ENCODE assay signal across 10 cellular contexts in the genomic region with DNA sequence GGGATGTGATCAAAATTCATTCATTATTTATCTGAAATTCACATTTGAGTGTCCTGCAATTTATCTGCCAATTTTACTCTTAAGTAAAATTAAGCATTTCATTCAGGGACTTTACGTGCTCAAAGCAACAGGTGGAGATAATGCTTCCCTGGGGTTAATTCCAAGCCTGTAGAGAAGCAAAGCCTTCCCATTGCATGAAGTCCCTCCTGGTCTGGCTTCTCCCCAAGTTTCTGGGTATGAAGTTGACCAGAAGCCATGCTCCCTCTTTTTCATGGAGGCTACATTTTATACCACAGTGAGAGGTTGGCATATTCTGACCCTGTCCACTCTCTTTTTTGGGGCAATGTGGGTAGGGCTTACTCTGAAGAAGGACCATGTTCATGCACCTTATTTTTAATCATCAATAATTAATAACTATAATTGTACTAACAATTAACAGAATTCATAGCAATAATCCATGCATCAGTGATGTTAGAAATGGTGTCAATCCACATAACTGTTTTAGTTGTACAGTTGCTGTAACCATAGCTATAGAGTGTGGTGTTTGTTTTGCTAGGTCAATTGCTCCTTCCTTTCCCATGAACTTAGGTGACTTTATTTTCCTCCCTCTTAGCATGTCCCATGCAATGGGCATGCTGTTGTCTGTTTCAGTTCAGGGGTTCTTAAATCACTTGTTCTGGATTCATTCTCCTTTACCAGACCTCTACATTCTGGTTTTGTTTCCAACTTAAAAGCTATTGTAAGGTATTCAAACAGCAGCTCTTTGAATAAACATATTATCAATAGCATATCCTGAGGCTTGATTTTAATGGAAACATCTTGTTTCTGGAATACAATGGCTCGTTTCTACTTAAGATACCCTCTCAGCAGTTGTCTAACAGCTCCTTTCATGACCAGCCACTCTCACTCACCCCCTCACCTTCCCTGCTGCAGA. TPM values are rescaled to one million over a fixed set of nuclear protein-coding genes. Genes with fewer than 3 reads are reported as not detected.
A peak's percentile ranks its signal among the peaks of the same experiment; 100 is the strongest.
DNase-seq lines count a peak whose midpoint lies in the region; ATAC-seq and TF ChIP-seq lines count a peak whose summit lies in the region.
"Had no signal": no experiment of that assay in that cellular context is flagged by ENCODE, and none has a peak within 500 bp of the region (broad histone marks: within the 10 kb centered on the region; RNA-seq: fewer than 3 reads in every experiment).

No MANE protein-coding gene starts in this region.

- CTCF ChIA-PET in activated naive CD4-positive, alpha-beta T cell treated with anti-CD3 and anti-CD28 coated beads for 36 hours (lab: Charles Lee): interaction anchor here (1.0 to 1.1 kb wide), 2 partner anchors 59 to 73 kb away, joined by 4 to 6 read pairs; no protein-coding TSS in a partner anchor

- H3K27me3 ChIP-seq in lower lobe of right lung (ENCODE audit: low read depth): no peaks in the 10 kb centered on the region
- no peaks in the 10 kb centered on the region for H3K27me3 ChIP-seq in tibial artery

- H3K4me1 Mint-ChIP-seq in activated naive CD4-positive, alpha-beta T cell treated with anti-CD3 and anti-CD28 coated beads for 36 hours (ENCODE audit: low read depth): peaks cover 14% of the 10 kb centered on the region
- H3K4me1 Mint-ChIP-seq in central memory CD8-positive, alpha-beta T cell: peaks cover 15% of the 10 kb centered on the region

- peaks cover 29% of the 10 kb centered on the region for H3K27me3 Mint-ChIP-seq in activated naive CD4-positive, alpha-beta T cell treated with anti-CD3 and anti-CD28 coated beads for 36 hours (ENCODE audit: low read depth)
- H3K27me3 Mint-ChIP-seq in central memory CD8-positive, alpha-beta T cell: peaks cover 89% of the 10 kb centered on the region

- H3K4me3 Mint-ChIP-seq in activated naive CD4-positive, alpha-beta T cell treated with anti-CD3 and anti-CD28 coated beads for 36 hours: peak overlapping the region; percentile 64
- peak overlapping the region; percentile 62 for H3K4me3 Mint-ChIP-seq in central memory CD8-positive, alpha-beta T cell

- H3K36me3 Mint-ChIP-seq in activated naive CD4-positive, alpha-beta T cell treated with anti-CD3 and anti-CD28 coated beads for 36 hours (ENCODE audit: low read depth): no peaks in the 10 kb centered on the region
- peaks cover 3% of the 10 kb centered on the region for H3K36me3 Mint-ChIP-seq in central memory CD8-positive, alpha-beta T cell (ENCODE audit: insufficient read depth)

- DNase-seq in activated naive CD4-positive, alpha-beta T cell treated with anti-CD3 and anti-CD28 coated beads for 36 hours: no peak
- DNase-seq in activated naive CD4-positive, alpha-beta T cell treated with anti-CD3 and anti-CD28 coated beads, Interleukin-2, amount 50 U/mL, for 16 hours: no peak
- no peak for DNase-seq in central memory CD8-positive, alpha-beta T cell (ENCODE audit: low spot score in 2 of 2)
- DNase-seq in lower lobe of right lung (no peak), tibial artery (no peak), nucleus accumbens (lab: John Stamatoyannopoulos, UW) (no peak)
- DNase-seq: DMS153 had no signal

- peak overlapping the region; percentile 72 for H3K4me3 ChIP-seq in lower lobe of right lung
- peak overlapping the region; percentile 78 to 86 for H3K4me3 ChIP-seq in tibial artery

- intact Hi-C loops in activated naive CD4-positive, alpha-beta T cell treated with anti-CD3 and anti-CD28 coated beads for 36 hours (cut with micrococcal nuclease): no loop called here
- intact Hi-C loops in lower lobe of right lung (cut with DNase I): no loop called here
- intact Hi-C loops in tibial artery (cut with DNase I; ENCODE audit: low total_unique reads): loop anchor here (10.0 kb wide), 1 partner anchor 48 kb away; no protein-coding TSS in a partner anchor

- H3K27ac ChIP-seq in lower lobe of right lung (peak overlapping the region; percentile 89), tibial artery (peak overlapping the region; percentile 90 to 98)
- H3K27ac ChIP-seq: SK-N-MC had no signal

- H3K9me3 ChIP-seq in lower lobe of right lung (no peaks in the 10 kb centered on the region), tibial artery (no peaks in the 10 kb centered on the region)

- H3K27ac Mint-ChIP-seq in activated naive CD4-positive, alpha-beta T cell treated with anti-CD3 and anti-CD28 coated beads for 36 hours: no peak overlapping the region
- H3K27ac Mint-ChIP-seq in central memory CD8-positive, alpha-beta T cell (ENCODE audit: low read depth): no peak overlapping the region

- peaks cover 26% of the 10 kb centered on the region for H3K4me1 ChIP-seq in lower lobe of right lung
- H3K4me1 ChIP-seq in tibial artery: peaks cover 0 to 59% (median 19%) of the 10 kb centered on the region in 4 donors

- H3K9me3 Mint-ChIP-seq in activated naive CD4-positive, alpha-beta T cell treated with anti-CD3 and anti-CD28 coated beads for 36 hours: no peaks in the 10 kb centered on the region
- no peaks in the 10 kb centered on the region for H3K9me3 Mint-ChIP-seq in central memory CD8-positive, alpha-beta T cell

- no peak for ATAC-seq in central memory CD8-positive, alpha-beta T cell (replicated peaks; ENCODE audit: extremely low read depth, poor library complexity, severe bottlenecking)
- ATAC-seq in lower lobe of right lung (no peak), GM21515 (IDR thresholded peaks at IDR 0.05; ENCODE audit: unreplicated experiment) (no peak), HG02642 (IDR thresholded peaks at IDR 0.05; ENCODE audit: poor library complexity, unreplicated experiment) (no peak)

- TF ChIP-seq CTCF in lower lobe of right lung (IDR thresholded peaks at IDR 0.05): no peak
- TF ChIP-seq CTCF in tibial artery (IDR thresholded peaks at IDR 0.05): no peak

- no peaks in the 10 kb centered on the region for H3K36me3 ChIP-seq in lower lobe of right lung
- no peaks in the 10 kb centered on the region for H3K36me3 ChIP-seq in tibial artery

RNA-seq across cellular contexts. Expression of a gene that starts 1.5 kb away (rescaled TPM):
- not detected for total RNA-seq in activated naive CD4-positive, alpha-beta T cell treated with anti-CD3 and anti-CD28 coated beads for 36 hours
- 91.2 TPM for total RNA-seq in lower lobe of right lung

Comparison
In these comparisons a context has a peak if more than half of its experiments do, and no peak if none do; other contexts are left out.
1. RNA of a gene that starts 1.5 kb away (total RNA-seq): 91.2 TPM in lower lobe of right lung (single experiment); not detected in activated naive CD4-positive, alpha-beta T cell treated with anti-CD3 and anti-CD28 coated beads for 36 hours; every median in the first group is over 10 times any median in the second.